Comparison of ENCODE assay signal across 8 cellular contexts in genomic region chr5:76337949-76338589, GRCh38.
DNase-seq lines count a peak whose midpoint lies in the region; ATAC-seq and TF ChIP-seq lines count a peak whose summit lies in the region.

No MANE protein-coding gene starts in this region.

- no peaks in the 10 kb centered on the region for H3K4me1 ChIP-seq in colonic mucosa

- peak overlapping the region in 1 of 2 donors; percentile 6 for H3K9ac ChIP-seq in colonic mucosa (ENCODE audit: low read depth in 2 of 2, low read length in 2 of 2)

- H3K36me3 ChIP-seq in colonic mucosa: no peaks in the 10 kb centered on the region

- no peaks in the 10 kb centered on the region for H3K27me3 ChIP-seq in colonic mucosa

- TF ChIP-seq CTCF in colonic mucosa (IDR thresholded peaks at IDR 0.05): peak; percentile 43

- H3K9me3 ChIP-seq in colonic mucosa: no peaks in the 10 kb centered on the region

- DNase-seq in NCI-H524 (lab: John Stamatoyannopoulos, UW): peak; percentile 12 to 68
- DNase-seq in NCI-H524 treated with DMSO at 0.1 percent for 48 hours (lab: John Stamatoyannopoulos, UW): no peak
- DNase-seq in HUDEP-2 (lab: John Stamatoyannopoulos, UW; ENCODE audit: unreplicated experiment in 76 of 76): peak in 63 of 76 experiments; percentile 3 to 72 (median 32)
- peak; percentile 40 for DNase-seq in UCSD-AML1 (lab: John Stamatoyannopoulos, UW; ENCODE audit: unreplicated experiment)
- DNase-seq in colonic mucosa: peak; percentile 77
- DNase-seq in mucosa of gallbladder (ENCODE audit: low spot score): peak; percentile 72
- no peak for DNase-seq in NCI-H2171 (lab: John Stamatoyannopoulos, UW)

- H3K4me3 ChIP-seq in colonic mucosa: no peak overlapping the region

- no peak for ATAC-seq in HG03354 (IDR thresholded peaks at IDR 0.05; ENCODE audit: poor library complexity, severe bottlenecking, unreplicated experiment)

- no peak overlapping the region for H3K27ac ChIP-seq in colonic mucosa

- intact Hi-C loops in colonic mucosa (cut with DNase I): no loop called here

Comparison
In these comparisons a context has a peak if more than half of its experiments do, and no peak if none do; other contexts are left out.
1. DNase-seq: peak in NCI-H524 (2 of 2), HUDEP-2 (63 of 76), UCSD-AML1 (single experiment), colonic mucosa (single experiment) and mucosa of gallbladder (single experiment); none in NCI-H524 treated with DMSO at 0.1 percent for 48 hours (single experiment) and NCI-H2171 (single experiment).